ENCODE assay signal across 8 cellular contexts in the genomic region with DNA sequence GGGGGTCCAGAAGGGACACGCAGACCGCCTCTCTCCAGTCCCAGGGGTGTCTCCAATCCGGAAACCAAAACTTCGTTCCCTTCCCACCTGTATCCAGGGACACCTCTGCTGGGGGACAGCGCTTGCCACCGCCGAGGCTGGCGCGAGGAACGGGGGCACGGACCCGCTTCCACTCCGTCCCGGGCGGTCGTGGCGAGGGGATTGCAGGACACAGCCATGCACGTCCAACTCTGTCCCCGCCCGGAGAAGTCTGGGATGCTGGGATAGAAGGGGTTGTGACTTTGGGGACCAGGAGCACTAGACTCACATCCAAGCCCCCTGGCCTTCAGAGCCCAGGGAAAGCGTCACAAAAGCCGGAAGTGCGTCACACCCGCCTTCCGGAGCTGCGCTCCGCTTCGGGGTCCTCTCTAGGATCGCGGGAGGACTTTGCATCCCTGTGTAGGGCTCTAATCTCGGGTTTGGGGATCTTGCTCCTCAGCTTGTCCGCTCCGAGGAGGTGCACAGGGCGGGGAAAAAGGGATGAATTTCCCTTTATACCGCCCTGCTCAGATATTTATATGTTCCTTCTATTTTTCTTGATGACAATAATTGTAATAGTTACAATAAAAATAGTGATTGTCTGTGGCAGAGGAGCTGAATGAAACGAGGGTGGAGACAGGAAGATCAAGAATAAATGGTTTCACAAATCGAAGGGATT. TPM values are rescaled to one million over a fixed set of nuclear protein-coding genes. Genes with fewer than 3 reads are reported as not detected.
DNase-seq lines count a peak whose midpoint lies in the region; ATAC-seq, FAIRE-seq and TF ChIP-seq lines count a peak whose summit lies in the region.

A gene (minus strand): TSS at position 348 of the 697 bp plus-strand sequence. CDS start 3,707 bp downstream, outside the sequence.

- no peak for FAIRE-seq in pancreas (lab: Jason Lieb, UNC)

- H3K9me3 ChIP-seq in cardiac muscle cell (ENCODE audit: low read depth) (no peaks in the 10 kb centered on the region), pancreas (no peaks in the 10 kb centered on the region), tibial artery (peaks cover 0 to 9% (median 9%) of the 10 kb centered on the region in 3 donors)

- H3K27me3 ChIP-seq in cardiac muscle cell = no peaks in the 10 kb centered on the region
- no peaks in the 10 kb centered on the region for H3K27me3 ChIP-seq in pancreas
- H3K27me3 ChIP-seq in tibial artery = no peaks in the 10 kb centered on the region

- H3K4me3 ChIP-seq in HFF-Myc (replicated peaks; ENCODE audit: low read depth, low read length) (peak within 1 kb of the TSS; percentile 85), cardiac muscle cell (peak within 1 kb of the TSS; percentile 94), pancreas (peak within 1 kb of the TSS; percentile 72 to 91 (median 90)), tibial artery (peak within 1 kb of the TSS; percentile 83 to 86)

- peaks cover 8% of the 10 kb centered on the region for H3K4me1 ChIP-seq in cardiac muscle cell (ENCODE audit: low read depth)
- H3K4me1 ChIP-seq in pancreas = peaks cover 3 to 7% (median 6%) of the 10 kb centered on the region in 3 donors
- peaks cover 0 to 24% (median 20%) of the 10 kb centered on the region in 4 donors for H3K4me1 ChIP-seq in tibial artery

- peak; percentile 71 for DNase-seq in GM04503 (ENCODE audit: low read depth)
- DNase-seq in HFF-Myc (ENCODE audit: extremely low read depth, low read depth) = peak; percentile 84
- DNase-seq in NCI-H1092 (lab: John Stamatoyannopoulos, UW) = peak; percentile 97
- peak; percentile 67 for DNase-seq in SKM-1 treated with dmso at 0.1 percent for 144 hours (lab: John Stamatoyannopoulos, UW; ENCODE audit: unreplicated experiment)
- DNase-seq in activated naive CD8-positive, alpha-beta T cell treated with anti-CD3 and anti-CD28 coated beads, Interleukin-2, amount 50 U/mL, for 16 hours (ENCODE audit: low read depth, low spot score) = peak; percentile 69
- DNase-seq in cardiac muscle cell (ENCODE audit: low read depth in 1 of 2, low spot score in 1 of 2) = peak; percentile 92 to 95
- peak; percentile 72 to 89 (median 85) for DNase-seq in pancreas
- peak; percentile 78 to 92 for DNase-seq in tibial artery

- peak within 1 kb of the TSS; percentile 83 for H3K27ac ChIP-seq in cardiac muscle cell
- H3K27ac ChIP-seq in pancreas = peak within 1 kb of the TSS; percentile 58 to 77 (median 68)
- peak within 1 kb of the TSS; percentile 81 to 86 for H3K27ac ChIP-seq in tibial artery

- TF ChIP-seq CTCF in HFF-Myc (IDR thresholded peaks at IDR 0.05; ENCODE audit: low read depth, low read length, missing control alignments) = no peak
- no peak for TF ChIP-seq CTCF in cardiac muscle cell (IDR thresholded peaks at IDR 0.05; ENCODE audit: low read depth, low read length)
- no peak for TF ChIP-seq CTCF in pancreas (IDR thresholded peaks at IDR 0.05)
- TF ChIP-seq CTCF in tibial artery (IDR thresholded peaks at IDR 0.05) = no peak

- ATAC-seq in pancreas = peak; percentile 98 to 100 (median 100)

- WGBS in pancreas, 2 donors = 0% methylated on average over 37 of the region's 37 CpGs

- intact Hi-C loops in pancreas (cut with DNase I) (no loop called here), tibial artery (cut with DNase I; ENCODE audit: low total_unique reads) (loop anchor here (5.0 kb wide), 1 partner anchor 1270 kb away; a partner anchor contains a TSS)

- H3K36me3 ChIP-seq in cardiac muscle cell (peaks cover 9% of the 10 kb centered on the region), pancreas (peaks cover 0 to 5% (median 3%) of the 10 kb centered on the region in 3 donors), tibial artery (peaks cover 16 to 41% (median 22%) of the 10 kb centered on the region in 3 donors)

RNA-seq across cellular contexts. Expression of the gene that starts here (rescaled TPM):
- total RNA-seq in cardiac muscle cell (6.1 and 8.0 TPM in 2 replicates), pancreas (1 to 10 TPM; 1.7 to 4.1 (median 2.3) TPM)
- polyA plus RNA-seq in cardiac muscle cell (11.1 and 11.9 TPM in 2 replicates), pancreas (1 to 10 TPM; 2.3 to 4.3 TPM)

Comparison
In these comparisons a context has a peak if more than half of its experiments do, and no peak if none do; other contexts are left out.
1. Peak in every context shown above with its lines: DNase-seq, ATAC-seq, H3K4me3 ChIP-seq and H3K27ac ChIP-seq.